Comparison of ENCODE assay signal across 1 cellular context in the genomic region with DNA sequence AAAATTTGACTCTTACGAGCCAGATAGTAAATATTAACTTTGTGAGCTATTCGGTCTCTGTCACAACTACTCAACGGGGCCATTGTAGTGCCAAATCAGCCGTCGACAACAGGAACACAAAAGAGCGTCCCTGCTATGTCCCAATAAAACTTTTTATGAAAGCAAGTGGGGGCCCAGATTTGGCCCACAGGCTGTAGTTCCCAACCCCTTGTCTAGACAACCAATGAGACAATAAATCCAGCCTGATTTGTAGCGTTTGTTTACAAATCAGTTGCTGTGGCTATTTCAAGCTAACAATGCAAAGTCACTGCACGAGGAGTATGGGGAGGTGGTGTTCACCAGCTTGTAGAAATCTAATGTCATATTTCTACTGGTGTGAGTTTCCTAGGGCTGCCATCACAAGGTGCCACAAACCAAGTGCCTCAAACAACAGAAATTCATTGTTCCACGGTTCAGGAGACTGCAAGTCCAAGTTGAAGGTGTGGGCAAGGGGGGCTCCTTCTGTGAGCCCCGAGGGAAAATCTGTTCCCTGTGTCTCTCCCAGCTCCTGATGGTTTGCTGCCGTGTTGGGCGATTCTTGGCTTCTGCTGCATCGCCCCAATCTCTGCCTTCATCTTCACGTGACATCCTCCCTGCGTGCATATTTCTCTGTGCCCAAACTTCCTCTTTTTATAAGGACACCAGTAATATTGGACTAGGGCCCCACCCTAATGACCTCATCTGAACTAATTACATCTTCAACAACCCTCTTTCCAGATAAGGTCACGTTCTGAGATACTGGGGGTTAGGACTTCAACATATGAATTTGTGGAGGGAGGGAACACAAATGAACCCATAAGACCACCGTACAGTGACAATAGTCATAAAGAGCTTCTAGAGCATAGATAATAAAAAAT.
TF ChIP-seq lines count a peak whose summit lies in the region.

No MANE protein-coding gene starts in this region.

TF ChIP-seq in K562, 482 proteins besides CTCF, POLR2A, EP300 and RAD21 (continued from another document):
- TF ChIP-seq, protein P1, sequence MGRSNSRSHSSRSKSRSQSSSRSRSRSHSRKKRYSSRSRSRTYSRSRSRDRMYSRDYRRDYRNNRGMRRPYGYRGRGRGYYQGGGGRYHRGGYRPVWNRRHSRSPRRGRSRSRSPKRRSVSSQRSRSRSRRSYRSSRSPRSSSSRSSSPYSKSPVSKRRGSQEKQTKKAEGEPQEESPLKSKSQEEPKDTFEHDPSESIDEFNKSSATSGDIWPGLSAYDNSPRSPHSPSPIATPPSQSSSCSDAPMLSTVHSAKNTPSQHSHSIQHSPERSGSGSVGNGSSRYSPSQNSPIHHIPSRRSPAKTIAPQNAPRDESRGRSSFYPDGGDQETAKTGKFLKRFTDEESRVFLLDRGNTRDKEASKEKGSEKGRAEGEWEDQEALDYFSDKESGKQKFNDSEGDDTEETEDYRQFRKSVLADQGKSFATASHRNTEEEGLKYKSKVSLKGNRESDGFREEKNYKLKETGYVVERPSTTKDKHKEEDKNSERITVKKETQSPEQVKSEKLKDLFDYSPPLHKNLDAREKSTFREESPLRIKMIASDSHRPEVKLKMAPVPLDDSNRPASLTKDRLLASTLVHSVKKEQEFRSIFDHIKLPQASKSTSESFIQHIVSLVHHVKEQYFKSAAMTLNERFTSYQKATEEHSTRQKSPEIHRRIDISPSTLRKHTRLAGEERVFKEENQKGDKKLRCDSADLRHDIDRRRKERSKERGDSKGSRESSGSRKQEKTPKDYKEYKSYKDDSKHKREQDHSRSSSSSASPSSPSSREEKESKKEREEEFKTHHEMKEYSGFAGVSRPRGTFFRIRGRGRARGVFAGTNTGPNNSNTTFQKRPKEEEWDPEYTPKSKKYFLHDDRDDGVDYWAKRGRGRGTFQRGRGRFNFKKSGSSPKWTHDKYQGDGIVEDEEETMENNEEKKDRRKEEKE (IDR thresholded peaks at IDR 0.05; ENCODE audit: borderline replicate concordance in 1 of 2, control insufficient read depth in 1 of 2, low read depth in 2 of 2, low read length in 1 of 2) = no peak
- TF ChIP-seq ZSCAN29 (IDR thresholded peaks at IDR 0.05) = no peak
- TF ChIP-seq ZNF282 (CRISPR knock-in tag; IDR thresholded peaks at IDR 0.05) = no peak
- no peak for TF ChIP-seq MIER1 (IDR thresholded peaks at IDR 0.05; ENCODE audit: low read depth)
- TF ChIP-seq, protein P2, sequence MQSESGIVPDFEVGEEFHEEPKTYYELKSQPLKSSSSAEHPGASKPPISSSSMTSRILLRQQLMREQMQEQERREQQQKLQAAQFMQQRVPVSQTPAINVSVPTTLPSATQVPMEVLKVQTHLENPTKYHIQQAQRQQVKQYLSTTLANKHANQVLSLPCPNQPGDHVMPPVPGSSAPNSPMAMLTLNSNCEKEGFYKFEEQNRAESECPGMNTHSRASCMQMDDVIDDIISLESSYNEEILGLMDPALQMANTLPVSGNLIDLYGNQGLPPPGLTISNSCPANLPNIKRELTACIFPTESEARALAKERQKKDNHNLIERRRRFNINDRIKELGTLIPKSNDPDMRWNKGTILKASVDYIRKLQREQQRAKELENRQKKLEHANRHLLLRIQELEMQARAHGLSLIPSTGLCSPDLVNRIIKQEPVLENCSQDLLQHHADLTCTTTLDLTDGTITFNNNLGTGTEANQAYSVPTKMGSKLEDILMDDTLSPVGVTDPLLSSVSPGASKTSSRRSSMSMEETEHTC (IDR thresholded peaks at IDR 0.05) = peak; percentile 90
- TF ChIP-seq, protein P3, sequence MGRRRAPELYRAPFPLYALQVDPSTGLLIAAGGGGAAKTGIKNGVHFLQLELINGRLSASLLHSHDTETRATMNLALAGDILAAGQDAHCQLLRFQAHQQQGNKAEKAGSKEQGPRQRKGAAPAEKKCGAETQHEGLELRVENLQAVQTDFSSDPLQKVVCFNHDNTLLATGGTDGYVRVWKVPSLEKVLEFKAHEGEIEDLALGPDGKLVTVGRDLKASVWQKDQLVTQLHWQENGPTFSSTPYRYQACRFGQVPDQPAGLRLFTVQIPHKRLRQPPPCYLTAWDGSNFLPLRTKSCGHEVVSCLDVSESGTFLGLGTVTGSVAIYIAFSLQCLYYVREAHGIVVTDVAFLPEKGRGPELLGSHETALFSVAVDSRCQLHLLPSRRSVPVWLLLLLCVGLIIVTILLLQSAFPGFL (CRISPR knock-in tag; IDR thresholded peaks at IDR 0.05) = no peak
- no peak for TF ChIP-seq CHD4 (IDR thresholded peaks at IDR 0.05; ENCODE audit: insufficient read depth, insufficient replicate concordance, low read depth, low read length, poor library complexity, severe bottlenecking)
- TF ChIP-seq SIN3A (IDR thresholded peaks at IDR 0.05; ENCODE audit: borderline replicate concordance in 2 of 2, control insufficient read depth in 1 of 2, low read depth in 2 of 2, low read length in 2 of 2) = no peak
- no peak for TF ChIP-seq ZNF311 (CRISPR knock-in tag; IDR thresholded peaks at IDR 0.05)
- TF ChIP-seq RUNX1 (IDR thresholded peaks at IDR 0.05; ENCODE audit: low read depth) = no peak
- TF ChIP-seq ZBTB1 (CRISPR knock-in tag; IDR thresholded peaks at IDR 0.05; ENCODE audit: borderline replicate concordance, low read depth) = no peak
- peak; percentile 50; the same call in 1 of the 2 replicates for TF ChIP-seq NR2C1 (IDR thresholded peaks at IDR 0.05)
- TF ChIP-seq NR2C1 (tag; IDR thresholded peaks at IDR 0.05) = peak; percentile 64; the same call in 1 of the 2 replicates
- TF ChIP-seq MEF2D (tag; conservative IDR thresholded peaks at IDR 0.05; ENCODE audit: low read depth) = peak; percentile 59; the same call in 1 of the 2 replicates
